Comparison of ENCODE assay signal across 13 cellular contexts in genomic region chr1:235675152-235675890, GRCh38. TPM values are rescaled to one million over a fixed set of nuclear protein-coding genes. Genes with fewer than 3 reads are reported as not detected.
DNase-seq lines count a peak whose midpoint lies in the region; ATAC-seq and TF ChIP-seq lines count a peak whose summit lies in the region.
"Had no signal": no experiment of that assay in that cellular context is flagged by ENCODE, and none has a peak within 500 bp of the region (broad histone marks: within the 10 kb centered on the region; RNA-seq: fewer than 3 reads in every experiment).

No MANE protein-coding gene starts in this region.

- 42% methylated on average over 10 of the region's 10 CpGs for WGBS in hepatocyte (ENCODE audit: low lambda C conversion rate, missing lambda C conversion rate)

- H3K4me2 ChIP-seq in hepatocyte, result peak overlapping the region; percentile 65

- H3K4me1 ChIP-seq in hepatocyte (ENCODE audit: insufficient read depth), result peaks cover 16% of the 10 kb centered on the region

- H3K27me3 ChIP-seq in hepatocyte, result no peaks in the 10 kb centered on the region
- no peaks in the 10 kb centered on the region for H3K27me3 ChIP-seq in MG63

- H4K20me1 ChIP-seq in hepatocyte (ENCODE audit: insufficient read depth, poor library complexity, severe bottlenecking), result no peaks in the 10 kb centered on the region

- DNase-seq in DMS 273 (lab: John Stamatoyannopoulos, UW; ENCODE audit: unreplicated experiment), result peak; percentile 12
- no peak for DNase-seq in DMS 273 treated with DMSO at 0.1 percent for 48 hours (lab: John Stamatoyannopoulos, UW)
- DNase-seq in HFF-Myc (ENCODE audit: extremely low read depth, low read depth), result peak; percentile 50
- no peak for DNase-seq in activated T-helper 2 cell treated with anti-CD3 and anti-CD28 coated beads, Interferon-gamma antibody, Interleukin-2, Interleukin-4, amounts not matched to agents 10 μg/mL and 5 μg/mL and 100 μg/mL, durations not matched to agents 14 hours and 24 hours and 36 hours (ENCODE audit: low spot score)
- DNase-seq in hepatocyte (ENCODE audit: low spot score), result peak; percentile 72
- no peak for DNase-seq in iPS-NIHi7 (ENCODE audit: extremely low spot score)
- no peak for DNase-seq in MG63
- DNase-seq: activated B cell treated with CpG ODN at 0.5 μM for 24 hours, NCI-H1930, small intestine had no signal

- peaks cover 58% of the 10 kb centered on the region for H3K9me3 Mint-ChIP-seq in activated T-helper 2 cell treated with anti-CD3 and anti-CD28 coated beads, Interferon-gamma antibody, Interleukin-2, Interleukin-4, amounts not matched to agents 10 μg/mL and 5 μg/mL and 100 μg/mL, durations not matched to agents 14 hours and 24 hours and 36 hours

- H3K9me3 ChIP-seq in hepatocyte (ENCODE audit: low read depth) (no peaks in the 10 kb centered on the region), MG63 (peaks cover 17% of the 10 kb centered on the region)

- H3K4me3 ChIP-seq in HFF-Myc (replicated peaks; ENCODE audit: low read depth, low read length) (no peak overlapping the region), hepatocyte (no peak overlapping the region), MG63 (no peak overlapping the region)

- H2AFZ ChIP-seq in hepatocyte, result peak overlapping the region; percentile 1

- no peaks in the 10 kb centered on the region for H3K27me3 Mint-ChIP-seq in activated T-helper 2 cell treated with anti-CD3 and anti-CD28 coated beads, Interferon-gamma antibody, Interleukin-2, Interleukin-4, amounts not matched to agents 10 μg/mL and 5 μg/mL and 100 μg/mL, durations not matched to agents 14 hours and 24 hours and 36 hours (ENCODE audit: low read depth)
- H3K27me3 Mint-ChIP-seq: activated B cell treated with CpG ODN at 0.5 μM for 24 hours had no signal

- intact Hi-C loops in activated T-helper 2 cell treated with anti-CD3 and anti-CD28 coated beads, Interferon-gamma antibody, Interleukin-2, Interleukin-4, amounts not matched to agents 10 μg/mL and 5 μg/mL and 100 μg/mL, durations not matched to agents 14 hours and 24 hours and 36 hours (cut with micrococcal nuclease), result no loop called here

- H3K79me2 ChIP-seq in hepatocyte, result peaks cover 49% of the 10 kb centered on the region

- no peaks in the 10 kb centered on the region for H3K9me2 ChIP-seq in hepatocyte (replicated peaks; ENCODE audit: insufficient read depth)

- peak overlapping the region; percentile 50 for H3K27ac Mint-ChIP-seq in activated T-helper 2 cell treated with anti-CD3 and anti-CD28 coated beads, Interferon-gamma antibody, Interleukin-2, Interleukin-4, amounts not matched to agents 10 μg/mL and 5 μg/mL and 100 μg/mL, durations not matched to agents 14 hours and 24 hours and 36 hours
- H3K27ac Mint-ChIP-seq: activated B cell treated with CpG ODN at 0.5 μM for 24 hours had no signal

- ATAC-seq in HG02678 (IDR thresholded peaks at IDR 0.05; ENCODE audit: unreplicated experiment), result no peak

- peaks cover 1% of the 10 kb centered on the region for H3K4me1 Mint-ChIP-seq in activated T-helper 2 cell treated with anti-CD3 and anti-CD28 coated beads, Interferon-gamma antibody, Interleukin-2, Interleukin-4, amounts not matched to agents 10 μg/mL and 5 μg/mL and 100 μg/mL, durations not matched to agents 14 hours and 24 hours and 36 hours (ENCODE audit: low read depth)
- H3K4me1 Mint-ChIP-seq: activated B cell treated with CpG ODN at 0.5 μM for 24 hours had no signal

- H3K27ac ChIP-seq in hepatocyte, result peak overlapping the region; percentile 90
- H3K27ac ChIP-seq: 22Rv1 had no signal

- TF ChIP-seq CTCF in HFF-Myc (IDR thresholded peaks at IDR 0.05; ENCODE audit: low read depth, low read length, missing control alignments) (no peak), hepatocyte (IDR thresholded peaks at IDR 0.05; ENCODE audit: poor library complexity) (no peak)

- H3K4me3 Mint-ChIP-seq in activated T-helper 2 cell treated with anti-CD3 and anti-CD28 coated beads, Interferon-gamma antibody, Interleukin-2, Interleukin-4, amounts not matched to agents 10 μg/mL and 5 μg/mL and 100 μg/mL, durations not matched to agents 14 hours and 24 hours and 36 hours (ENCODE audit: low read depth), result no peak overlapping the region
- H3K4me3 Mint-ChIP-seq: activated B cell treated with CpG ODN at 0.5 μM for 24 hours had no signal

- no peaks in the 10 kb centered on the region for H3K36me3 ChIP-seq in hepatocyte (replicated peaks; ENCODE audit: insufficient read depth, low read depth)
- peaks cover 8% of the 10 kb centered on the region for H3K36me3 ChIP-seq in MG63

- H3K36me3 Mint-ChIP-seq in activated T-helper 2 cell treated with anti-CD3 and anti-CD28 coated beads, Interferon-gamma antibody, Interleukin-2, Interleukin-4, amounts not matched to agents 10 μg/mL and 5 μg/mL and 100 μg/mL, durations not matched to agents 14 hours and 24 hours and 36 hours (ENCODE audit: low read depth), result peaks cover 77% of the 10 kb centered on the region

RNA-seq across cellular contexts. Expression of gene GNG4, which starts 25.7 kb away (rescaled TPM):
- total RNA-seq in activated T-helper 2 cell treated with anti-CD3 and anti-CD28 coated beads, Interferon-gamma antibody, Interleukin-2, Interleukin-4, amounts not matched to agents 10 μg/mL and 5 μg/mL and 100 μg/mL, durations not matched to agents 14 hours and 24 hours and 36 hours, result 167 and 170 TPM in 2 replicates
- total RNA-seq in hepatocyte, result 4.8 and 6.1 TPM in 2 replicates
- polyA plus RNA-seq in hepatocyte, result 9.8 and 11.8 TPM in 2 replicates
- total RNA-seq in MG63 (2014; rRNA removed; shearing (Covaris generic); ENCODE audit: low replicate concordance), result 6.1 and 28.7 TPM in 2 replicates
- polyA plus RNA-seq: liver had no signal

Comparison
In these comparisons a context has a peak if more than half of its experiments do, and no peak if none do; other contexts are left out.
1. DNase-seq: peak in DMS 273 (single experiment), HFF-Myc (single experiment) and hepatocyte (single experiment); none in DMS 273 treated with DMSO at 0.1 percent for 48 hours (single experiment), activated T-helper 2 cell treated with anti-CD3 and anti-CD28 coated beads, Interferon-gamma antibody, Interleukin-2, Interleukin-4, amounts not matched to agents 10 μg/mL and 5 μg/mL and 100 μg/mL, durations not matched to agents 14 hours and 24 hours and 36 hours (single experiment), iPS-NIHi7 (single experiment) and MG63 (single experiment).